Comparison of ENCODE assay signal across 30 cellular contexts in the genomic region with DNA sequence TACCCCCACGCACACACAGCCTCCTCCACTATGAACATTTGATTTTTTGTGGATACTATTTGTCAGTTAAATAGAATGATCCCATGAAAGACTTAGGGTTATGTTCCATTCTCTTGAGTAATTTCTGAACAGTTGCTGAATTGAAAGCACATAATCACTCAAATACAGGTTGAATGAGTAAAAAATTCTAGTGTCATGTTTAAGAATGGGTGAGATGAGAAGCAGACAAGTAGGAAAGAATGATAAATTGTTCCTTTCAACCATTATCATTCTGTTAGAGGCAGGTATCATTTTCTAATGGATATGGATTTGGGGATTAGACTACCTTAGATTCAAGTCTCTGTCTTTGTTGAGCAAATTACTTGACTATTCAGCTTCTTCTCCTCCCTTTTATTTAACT. TPM values are rescaled to one million over a fixed set of nuclear protein-coding genes. Genes with fewer than 3 reads are reported as not detected.
"Had no signal": no experiment of that assay in that cellular context is flagged by ENCODE, and none has a peak within 500 bp of the region (broad histone marks: within the 10 kb centered on the region; RNA-seq: fewer than 3 reads in every experiment).

No MANE protein-coding gene starts in this region.

- H3K4me1 ChIP-seq: gastrocnemius medialis, right lobe of liver, testis had no signal

- H3K4me1 Mint-ChIP-seq: activated naive CD8-positive, alpha-beta T cell treated with anti-CD3 and anti-CD28 coated beads, Interleukin-2, amount 10 ng/mL, durations not matched to agents 7 days and 5 days; nephron had no signal

- H3K27me3 Mint-ChIP-seq: activated naive CD8-positive, alpha-beta T cell treated with anti-CD3 and anti-CD28 coated beads, Interleukin-2, amount 10 ng/mL, durations not matched to agents 7 days and 5 days had no signal

- H3K9me3 Mint-ChIP-seq: activated naive CD8-positive, alpha-beta T cell treated with anti-CD3 and anti-CD28 coated beads, Interleukin-2, amount 10 ng/mL, durations not matched to agents 7 days and 5 days had no signal

- H3K4me3 ChIP-seq: coronary artery, dorsolateral prefrontal cortex, gastrocnemius medialis, right lobe of liver, SK-N-MC, testis, transverse colon had no signal

- H3K27me3 ChIP-seq: brain microvascular endothelial cell, dorsolateral prefrontal cortex, gastrocnemius medialis, right lobe of liver, testis, transverse colon had no signal

- ATAC-seq: gastrocnemius medialis, left cardiac atrium, left ventricle myocardium superior, right lobe of liver had no signal

- H3K9me3 ChIP-seq: gastrocnemius medialis, right lobe of liver, testis, transverse colon had no signal

- H3K27ac Mint-ChIP-seq: activated naive CD8-positive, alpha-beta T cell treated with anti-CD3 and anti-CD28 coated beads, Interleukin-2, amount 10 ng/mL, durations not matched to agents 7 days and 5 days; nephron; T-helper 1 cell treated with Interleukin-12 subunit alpha and Interleukin-12 subunit beta and Interleukin-4 antibody, amounts not matched to agents 30 μg/mL and 1 μg/mL, for 36 hours had no signal

- DNase-seq: activated CD8-positive, alpha-beta memory T cell treated with anti-CD3 and anti-CD28 coated beads, Interleukin-2, amount 50 U/mL, for 4 hours; activated naive CD8-positive, alpha-beta T cell treated with anti-CD3 and anti-CD28 coated beads, Interleukin-2, amount 10 ng/mL, durations not matched to agents 7 days and 5 days; amniotic stem cell; brain microvascular endothelial cell; dorsolateral prefrontal cortex; effector memory CD4-positive, alpha-beta T cell; erythroblast; gastrocnemius medialis; hippocampal formation; left cardiac atrium; left ventricle myocardium superior; right lobe of liver; stimulated activated CD4-positive, alpha-beta T cell treated with anti-CD3 and anti-CD28 coated beads, Interleukin-4, amount 100 ng/mL, for 1 hour; T1000; testis; transverse colon; WERI-Rb-1 had no signal

- H3K4me3 Mint-ChIP-seq: activated naive CD8-positive, alpha-beta T cell treated with anti-CD3 and anti-CD28 coated beads, Interleukin-2, amount 10 ng/mL, durations not matched to agents 7 days and 5 days; nephron; T-helper 1 cell treated with Interleukin-12 subunit alpha and Interleukin-12 subunit beta and Interleukin-4 antibody, amounts not matched to agents 30 μg/mL and 1 μg/mL, for 36 hours had no signal

- H3K36me3 ChIP-seq: brain microvascular endothelial cell had no signal

RNA-seq across cellular contexts. Expression of a gene that starts 32.8 kb away (rescaled TPM):
- total RNA-seq: activated naive CD8-positive, alpha-beta T cell treated with anti-CD3 and anti-CD28 coated beads, Interleukin-2, amount 10 ng/mL, durations not matched to agents 7 days and 5 days; astrocyte; cardiac septum; cerebellum; dorsolateral prefrontal cortex; gastrocnemius medialis; left cardiac atrium; left ventricle myocardium superior; lung microvascular endothelial cell; mucosa of gallbladder; osteoblast; posterior vena cava; right lobe of liver; skeletal muscle tissue; transverse colon; urinary bladder had no signal
